20 cellular contexts compared by ENCODE assay signal in genomic region chr4:171025776-171026175, GRCh38.
A peak's percentile ranks its signal among the peaks of the same experiment; 100 is the strongest.
DNase-seq lines count a peak whose midpoint lies in the region; ATAC-seq and TF ChIP-seq lines count a peak whose summit lies in the region.
"Had no signal": no experiment of that assay in that cellular context is flagged by ENCODE, and none has a peak within 500 bp of the region (broad histone marks: within the 10 kb centered on the region; RNA-seq: fewer than 3 reads in every experiment).

No MANE protein-coding gene starts in this region.

- H4K20me1 ChIP-seq in HCT116 (ENCODE audit: insufficient read depth), result no peaks in the 10 kb centered on the region

- H3K36me3 ChIP-seq in HCT116 (ENCODE audit: control insufficient read depth in 1 of 2, insufficient read depth in 2 of 2, low read length in 2 of 2), result no peaks in the 10 kb centered on the region
- H3K36me3 ChIP-seq: SJSA1, thoracic aorta had no signal

- BruUV-seq in HCT116 (replicated peaks; lab: Mats Ljungman, UMichigan), result no TSS peak

- RAD21 ChIA-PET in HCT116 (lab: Charles Lee; ENCODE audit: low non-redundant PET in 1 of 2, low total read pairs in 2 of 2, uncharacterized antibody in 2 of 2, unreplicated experiment in 2 of 2), result no interaction called here

- no peaks in the 10 kb centered on the region for H3K4me1 ChIP-seq in HCT116 (ENCODE audit: control insufficient read depth in 1 of 2, insufficient read depth in 2 of 2, low read length in 2 of 2)
- H3K4me1 ChIP-seq: A549, SJSA1 had no signal

- H3K27ac ChIP-seq in HCT116 (ENCODE audit: low read depth, low read length), result no peak overlapping the region
- H3K27ac ChIP-seq: A549, SJSA1, thoracic aorta had no signal

- peak overlapping the region; percentile 18 for H2AFZ ChIP-seq in HCT116 (ENCODE audit: low read depth, low read length, poor library complexity, severe bottlenecking)

- H3K79me2 ChIP-seq in HCT116 (ENCODE audit: insufficient read depth, low read length), result no peaks in the 10 kb centered on the region

- H3K4me3 ChIP-seq in HCT116 (replicated peaks in 1 of 2; ENCODE audit: low read depth in 1 of 2, low read length in 2 of 2), result no peak overlapping the region
- H3K4me3 ChIP-seq: A549, SJSA1, thoracic aorta had no signal

- CTCF ChIA-PET in HCT116 (lab: Charles Lee), result no interaction called here

- no peak overlapping the region for H3K4me2 ChIP-seq in HCT116 (ENCODE audit: low read length)
- H3K4me2 ChIP-seq: A549 had no signal

- H3K27me3 Mint-ChIP-seq in activated T-cell treated with anti-CD3 and anti-CD28 coated beads, Interleukin-2, amount 50 U/mL, for 24 hours, result no peaks in the 10 kb centered on the region
- H3K27me3 Mint-ChIP-seq: activated CD4-positive, alpha-beta memory T cell treated with anti-CD3 and anti-CD28 coated beads for 36 hours; activated T-helper 17 cell treated with anti-CD3 and anti-CD28 coated beads, Interleukin-2, amount 50 U/mL, for 72 hours; CD4-positive, alpha-beta memory T cell; IgD-negative memory B cell; memory B cell had no signal

- H3K4me3 Mint-ChIP-seq in activated T-cell treated with anti-CD3 and anti-CD28 coated beads, Interleukin-2, amount 50 U/mL, for 24 hours, result no peak overlapping the region
- H3K4me3 Mint-ChIP-seq: activated CD4-positive, alpha-beta memory T cell treated with anti-CD3 and anti-CD28 coated beads for 36 hours; activated T-helper 17 cell treated with anti-CD3 and anti-CD28 coated beads, Interleukin-2, amount 50 U/mL, for 72 hours; CD4-positive, alpha-beta memory T cell; IgD-negative memory B cell; memory B cell; nephron progenitor cell had no signal

- no peak for TF ChIP-seq POLR2A in HCT116 (IDR thresholded peaks at IDR 0.05; ENCODE audit: borderline replicate concordance, extremely low read depth, insufficient read depth, insufficient read length)

- POLR2A ChIA-PET in HCT116 (lab: Charles Lee), result no interaction called here

- no peaks in the 10 kb centered on the region for H3K4me1 Mint-ChIP-seq in activated T-cell treated with anti-CD3 and anti-CD28 coated beads, Interleukin-2, amount 50 U/mL, for 24 hours (ENCODE audit: low read depth)
- H3K4me1 Mint-ChIP-seq: activated T-helper 17 cell treated with anti-CD3 and anti-CD28 coated beads, Interleukin-2, amount 50 U/mL, for 72 hours; CD4-positive, alpha-beta memory T cell; IgD-negative memory B cell; memory B cell; nephron progenitor cell had no signal

- intact Hi-C loops in HCT116 (cut with micrococcal nuclease), result no loop called here

- no peaks in the 10 kb centered on the region for H3K36me3 Mint-ChIP-seq in activated T-cell treated with anti-CD3 and anti-CD28 coated beads, Interleukin-2, amount 50 U/mL, for 24 hours (ENCODE audit: low read depth)
- H3K36me3 Mint-ChIP-seq: activated CD4-positive, alpha-beta memory T cell treated with anti-CD3 and anti-CD28 coated beads for 36 hours; CD4-positive, alpha-beta memory T cell; IgD-negative memory B cell; memory B cell had no signal

- TF ChIP-seq RAD21 in HCT116 (IDR thresholded peaks at IDR 0.05; ENCODE audit: low read depth), result no peak

- ATAC-seq in HCT116 (no peak), HG03135 (IDR thresholded peaks at IDR 0.05; ENCODE audit: unreplicated experiment) (no peak), HG03457 (IDR thresholded peaks at IDR 0.05; ENCODE audit: unreplicated experiment) (no peak)
- ATAC-seq: A549; activated T-helper 17 cell treated with anti-CD3 and anti-CD28 coated beads, Interleukin-2, amount 50 U/mL, for 72 hours had no signal

- no peaks in the 10 kb centered on the region for H3K9me3 ChIP-seq in HCT116 (ENCODE audit: control insufficient read depth in 1 of 2, insufficient read depth in 1 of 2, low read depth in 1 of 2, low read length in 2 of 2)
- H3K9me3 ChIP-seq: A549, SJSA1, thoracic aorta had no signal

- no peak overlapping the region for H3K27ac Mint-ChIP-seq in activated T-cell treated with anti-CD3 and anti-CD28 coated beads, Interleukin-2, amount 50 U/mL, for 24 hours
- H3K27ac Mint-ChIP-seq: activated CD4-positive, alpha-beta memory T cell treated with anti-CD3 and anti-CD28 coated beads for 36 hours; activated T-helper 17 cell treated with anti-CD3 and anti-CD28 coated beads, Interleukin-2, amount 50 U/mL, for 72 hours; CD4-positive, alpha-beta memory T cell; IgD-negative memory B cell; memory B cell; nephron progenitor cell had no signal

- DNase-seq in A172 (ENCODE audit: low spot score) (peak; percentile 30), HCT116 (ENCODE audit: low read depth, low spot score) (no peak), NOMO-1 (lab: John Stamatoyannopoulos, UW; ENCODE audit: unreplicated experiment in 2 of 2) (peak; percentile 87 to 98), UCSD-AML1 (lab: John Stamatoyannopoulos, UW; ENCODE audit: unreplicated experiment) (peak; percentile 14), NCI-H1105 treated with DMSO at 0.1 percent for 48 hours (lab: John Stamatoyannopoulos, UW) (no peak)
- DNase-seq in activated T-cell treated with anti-CD3 and anti-CD28 coated beads, Interleukin-2, amount 50 U/mL, for 24 hours, result no peak
- DNase-seq: activated CD4-positive, alpha-beta memory T cell treated with anti-CD3 and anti-CD28 coated beads for 36 hours; CD4-positive, alpha-beta memory T cell; NCI-H146; NCI-H524; nephron progenitor cell; retina had no signal

- H3K27me3 ChIP-seq in HCT116 (ENCODE audit: insufficient read depth, low read length), result no peaks in the 10 kb centered on the region
- H3K27me3 ChIP-seq: SJSA1 had no signal

- no peak for TF ChIP-seq CTCF in HCT116 (IDR thresholded peaks at IDR 0.05 in 2 of 3, conservative IDR thresholded peaks at IDR 0.05 in 1 of 3; ENCODE audit: borderline replicate concordance in 1 of 3, insufficient read depth in 1 of 3, low read depth in 2 of 3, low read length in 2 of 3)

- no peaks in the 10 kb centered on the region for H3K9me2 ChIP-seq in HCT116 (ENCODE audit: insufficient read depth)

- peaks cover 9% of the 10 kb centered on the region for H3K9me3 Mint-ChIP-seq in activated T-cell treated with anti-CD3 and anti-CD28 coated beads, Interleukin-2, amount 50 U/mL, for 24 hours

- H3K9ac ChIP-seq in HCT116 (ENCODE audit: low read length), result no peak overlapping the region

TF ChIP-seq in HCT116, 20 proteins besides CTCF, POLR2A, EP300 and RAD21:
- TF ChIP-seq SRF (IDR thresholded peaks at IDR 0.05; ENCODE audit: low read depth) (no peak), ZNF274 (IDR thresholded peaks at IDR 0.05; ENCODE audit: low read depth, low read length) (no peak), POLR2AphosphoS5 (IDR thresholded peaks at IDR 0.05; ENCODE audit: low read depth, low read length) (no peak), ZFX (IDR thresholded peaks at IDR 0.05) (no peak), JUND (IDR thresholded peaks at IDR 0.05) (no peak), EZH2phosphoT487 (IDR thresholded peaks at IDR 0.05; ENCODE audit: borderline replicate concordance) (no peak), YY1 (IDR thresholded peaks at IDR 0.05; ENCODE audit: extremely low read depth, insufficient replicate concordance, low read depth, low read length) (no peak), EGR1 (IDR thresholded peaks at IDR 0.05; ENCODE audit: low read depth) (no peak), SIN3A (IDR thresholded peaks at IDR 0.05; ENCODE audit: low read depth) (no peak), CBX3 (IDR thresholded peaks at IDR 0.05; ENCODE audit: low read depth) (no peak)

Comparison
In these comparisons a context has a peak if more than half of its experiments do, and no peak if none do; other contexts are left out.
1. DNase-seq: peak in A172 (single experiment), NOMO-1 (2 of 2) and UCSD-AML1 (single experiment); none in HCT116 (single experiment), NCI-H1105 treated with DMSO at 0.1 percent for 48 hours (single experiment) and activated T-cell treated with anti-CD3 and anti-CD28 coated beads, Interleukin-2, amount 50 U/mL, for 24 hours (single experiment).